16 cellular contexts compared by ENCODE assay signal in the genomic region with DNA sequence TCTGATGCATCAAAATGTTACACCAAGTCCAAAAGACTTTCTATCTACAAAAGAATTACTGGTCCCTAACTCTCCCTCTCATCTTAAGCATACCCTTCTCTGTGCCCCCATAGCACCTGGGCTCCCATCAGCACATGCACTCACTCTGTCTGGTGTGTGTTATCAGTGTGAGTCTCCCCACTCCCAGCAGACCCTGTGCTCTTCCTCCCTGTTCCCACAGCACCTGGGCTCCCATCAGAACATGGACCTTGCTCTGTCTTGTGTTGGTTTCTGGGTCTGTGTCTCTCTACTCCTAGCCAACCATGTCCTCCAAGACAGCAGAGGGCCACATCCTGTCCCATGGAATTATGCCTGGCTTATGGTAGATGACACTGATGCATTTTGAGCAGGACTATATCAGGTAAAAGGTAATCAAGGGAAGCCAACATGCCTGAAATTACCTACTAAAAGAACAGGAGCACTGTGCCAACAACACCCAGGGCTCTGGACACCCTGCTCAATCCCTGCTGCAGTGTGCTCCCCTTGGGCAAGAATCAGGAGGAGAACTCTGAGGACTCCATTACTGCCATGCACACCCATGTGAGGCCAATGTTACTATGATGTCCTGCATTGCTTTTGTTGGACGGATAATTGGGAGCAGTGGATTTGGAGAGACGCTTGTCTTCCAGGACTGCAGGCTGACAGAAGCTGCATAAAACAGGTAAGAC. TPM values are rescaled to one million over a fixed set of nuclear protein-coding genes. Genes with fewer than 3 reads are reported as not detected.
A peak's percentile ranks its signal among the peaks of the same experiment; 100 is the strongest.
DNase-seq lines count a peak whose midpoint lies in the region; TF ChIP-seq lines count a peak whose summit lies in the region.
"Had no signal": no experiment of that assay in that cellular context is flagged by ENCODE, and none has a peak within 500 bp of the region (broad histone marks: within the 10 kb centered on the region; RNA-seq: fewer than 3 reads in every experiment).

No MANE protein-coding gene starts in this region.

- no peak overlapping the region for H2BK5ac ChIP-seq in trophoblast cell (ENCODE audit: low read depth, low read length, poor library complexity)

- no peak overlapping the region for H3K14ac ChIP-seq in trophoblast cell (ENCODE audit: low read length)

- H3K9me3 Mint-ChIP-seq in activated CD4-positive, alpha-beta T cell treated with anti-CD3 and anti-CD28 coated beads, Interleukin-2, amount 10 ng/mL, durations not matched to agents 24 days and 14 days: no peaks in the 10 kb centered on the region
- no peaks in the 10 kb centered on the region for H3K9me3 Mint-ChIP-seq in activated CD4-positive, alpha-beta T cell treated with anti-CD3 and anti-CD28 coated beads, Interleukin-2, amount 10 ng/mL, durations not matched to agents 7 days and 5 days
- H3K9me3 Mint-ChIP-seq in immature natural killer cell: peaks cover 11 to 28% (median 20%) of the 10 kb centered on the region in 6 donors
- peaks cover 5% of the 10 kb centered on the region for H3K9me3 Mint-ChIP-seq in Calu3 (ENCODE audit: low read depth, unreplicated experiment)
- H3K9me3 Mint-ChIP-seq: CD4-positive, alpha-beta T cell had no signal

- H3K4ac ChIP-seq in trophoblast cell (ENCODE audit: low read depth, low read length): no peak overlapping the region

- H2AFZ ChIP-seq in OCI-LY7 (ENCODE audit: low read length): peak overlapping the region; percentile 92; the same call in 1 of the 2 replicates
- H2AFZ ChIP-seq in trophoblast cell (ENCODE audit: insufficient read depth, low read length, poor library complexity): no peak overlapping the region

- H3K4me3 ChIP-seq in OCI-LY7 (ENCODE audit: low read depth, low read length, poor library complexity, severe bottlenecking): no peak overlapping the region
- no peak overlapping the region for H3K4me3 ChIP-seq in trophoblast cell (ENCODE audit: low read depth, low read length)
- H3K4me3 ChIP-seq in ascending aorta: no peak overlapping the region

- H3K9me3 ChIP-seq in OCI-LY7 (ENCODE audit: low read length) (no peaks in the 10 kb centered on the region), trophoblast cell (ENCODE audit: insufficient read depth, low read depth, low read length) (peaks cover 51% of the 10 kb centered on the region), ascending aorta (no peaks in the 10 kb centered on the region)

- H2BK12ac ChIP-seq in trophoblast cell (ENCODE audit: low read length): no peak overlapping the region

- H3K9me2 ChIP-seq in OCI-LY7 (ENCODE audit: insufficient read depth, low read length): no peaks in the 10 kb centered on the region

- H3K27me3 Mint-ChIP-seq in activated CD4-positive, alpha-beta T cell treated with anti-CD3 and anti-CD28 coated beads, Interleukin-2, amount 10 ng/mL, durations not matched to agents 24 days and 14 days: peaks cover 11% of the 10 kb centered on the region
- peaks cover 22% of the 10 kb centered on the region for H3K27me3 Mint-ChIP-seq in activated CD4-positive, alpha-beta T cell treated with anti-CD3 and anti-CD28 coated beads, Interleukin-2, amount 10 ng/mL, durations not matched to agents 7 days and 5 days
- H3K27me3 Mint-ChIP-seq in immature natural killer cell (ENCODE audit: low read depth in 3 of 3): peaks cover 0 to 3% (median 3%) of the 10 kb centered on the region in 3 donors
- peaks cover 55% of the 10 kb centered on the region for H3K27me3 Mint-ChIP-seq in Calu3 (ENCODE audit: unreplicated experiment)

- peaks cover 6% of the 10 kb centered on the region for H3K4me1 Mint-ChIP-seq in activated CD4-positive, alpha-beta T cell treated with anti-CD3 and anti-CD28 coated beads, Interleukin-2, amount 10 ng/mL, durations not matched to agents 24 days and 14 days
- peaks cover 14% of the 10 kb centered on the region for H3K4me1 Mint-ChIP-seq in activated CD4-positive, alpha-beta T cell treated with anti-CD3 and anti-CD28 coated beads, Interleukin-2, amount 10 ng/mL, durations not matched to agents 7 days and 5 days
- H3K4me1 Mint-ChIP-seq in immature natural killer cell: peaks cover 60 to 68% of the 10 kb centered on the region in 2 donors
- no peaks in the 10 kb centered on the region for H3K4me1 Mint-ChIP-seq in Calu3 (ENCODE audit: low read depth, unreplicated experiment)

- no CpG with 5 or more reads among the region's 2 CpGs for WGBS in trophoblast cell (ENCODE audit: extremely low coverage, insufficient coverage, insufficient read length)

- H3K36me3 ChIP-seq in OCI-LY7 (ENCODE audit: insufficient read depth, low read length): no peaks in the 10 kb centered on the region
- no peaks in the 10 kb centered on the region for H3K36me3 ChIP-seq in trophoblast cell (ENCODE audit: control insufficient read depth in 1 of 2, insufficient read depth in 2 of 2, low read length in 2 of 2)
- H3K36me3 ChIP-seq in ascending aorta: no peaks in the 10 kb centered on the region

- POLR2A ChIA-PET in activated CD4-positive, alpha-beta T cell treated with anti-CD3 and anti-CD28 coated beads, Interleukin-2, amount 10 ng/mL, durations not matched to agents 7 days and 5 days (lab: Charles Lee): no interaction called here
- POLR2A ChIA-PET in OCI-LY7 (lab: Charles Lee): interaction anchor here (0.9 kb wide), 1 partner anchor 19 kb away, joined by 3 read pairs; no protein-coding TSS in a partner anchor

- no peak overlapping the region for H3K18ac ChIP-seq in trophoblast cell (ENCODE audit: low read length)

- H3K4me2 ChIP-seq in OCI-LY7 (ENCODE audit: low read length): no peak overlapping the region
- no peak overlapping the region for H3K4me2 ChIP-seq in trophoblast cell (ENCODE audit: low read length)

- H3K4me3 Mint-ChIP-seq in activated CD4-positive, alpha-beta T cell treated with anti-CD3 and anti-CD28 coated beads, Interleukin-2, amount 10 ng/mL, durations not matched to agents 24 days and 14 days: no peak overlapping the region
- H3K4me3 Mint-ChIP-seq in activated CD4-positive, alpha-beta T cell treated with anti-CD3 and anti-CD28 coated beads, Interleukin-2, amount 10 ng/mL, durations not matched to agents 7 days and 5 days: no peak overlapping the region
- peak overlapping the region; percentile 75 to 91 (median 90) for H3K4me3 Mint-ChIP-seq in immature natural killer cell
- H3K4me3 Mint-ChIP-seq in Calu3 (ENCODE audit: low read depth, unreplicated experiment): no peak overlapping the region
- H3K4me3 Mint-ChIP-seq: CD4-positive, alpha-beta T cell had no signal

- H3K9ac ChIP-seq in trophoblast cell (ENCODE audit: low read length): peak overlapping the region; percentile 48

- H4K12ac ChIP-seq in trophoblast cell (ENCODE audit: low read depth, low read length): no peak overlapping the region

- H3K23ac ChIP-seq in trophoblast cell (ENCODE audit: low read length): no peak overlapping the region

- H3K27ac ChIP-seq in OCI-LY7 (ENCODE audit: low read depth, low read length, poor library complexity, severe bottlenecking): no peak overlapping the region
- no peak overlapping the region for H3K27ac ChIP-seq in trophoblast cell (ENCODE audit: low read depth, low read length)
- H3K27ac ChIP-seq in ascending aorta: no peak overlapping the region
- H3K27ac ChIP-seq: 22Rv1, HL-60 had no signal

- no peaks in the 10 kb centered on the region for H3K27me3 ChIP-seq in trophoblast cell (ENCODE audit: insufficient read depth, low read length)
- no peaks in the 10 kb centered on the region for H3K27me3 ChIP-seq in ascending aorta

- no peak overlapping the region for H3K27ac Mint-ChIP-seq in activated CD4-positive, alpha-beta T cell treated with anti-CD3 and anti-CD28 coated beads, Interleukin-2, amount 10 ng/mL, durations not matched to agents 24 days and 14 days
- no peak overlapping the region for H3K27ac Mint-ChIP-seq in activated CD4-positive, alpha-beta T cell treated with anti-CD3 and anti-CD28 coated beads, Interleukin-2, amount 10 ng/mL, durations not matched to agents 7 days and 5 days
- peak overlapping the region; percentile 76 to 93 (median 88) for H3K27ac Mint-ChIP-seq in immature natural killer cell
- H3K27ac Mint-ChIP-seq in Calu3 (ENCODE audit: unreplicated experiment): no peak overlapping the region
- H3K27ac Mint-ChIP-seq: CD4-positive, alpha-beta T cell had no signal

- peak; percentile 45 for DNase-seq in activated CD4-positive, alpha-beta T cell treated with anti-CD3 and anti-CD28 coated beads, Interleukin-2, amount 10 ng/mL, durations not matched to agents 24 days and 14 days
- no peak for DNase-seq in activated CD4-positive, alpha-beta T cell treated with anti-CD3 and anti-CD28 coated beads, Interleukin-2, amount 10 ng/mL, durations not matched to agents 7 days and 5 days
- no peak for DNase-seq in OCI-LY7 (ENCODE audit: low spot score)
- DNase-seq in immature natural killer cell: no peak
- DNase-seq in trophoblast cell: no peak
- DNase-seq in NCI-H1092 (lab: John Stamatoyannopoulos, UW): no peak
- DNase-seq in Calu3: no peak
- DNase-seq in ascending aorta (ENCODE audit: low spot score in 2 of 2): no peak
- DNase-seq: C1 segment of cervical spinal cord; CD4-positive, alpha-beta T cell; DMS79 treated with DMSO at 0.1 percent for 48 hours; EL had no signal

- H4K8ac ChIP-seq in trophoblast cell (ENCODE audit: low read depth, low read length): no peak overlapping the region

- CTCF ChIA-PET in activated CD4-positive, alpha-beta T cell treated with anti-CD3 and anti-CD28 coated beads, Interleukin-2, amount 10 ng/mL, durations not matched to agents 7 days and 5 days (lab: Charles Lee): no interaction called here
- CTCF ChIA-PET in OCI-LY7 (lab: Charles Lee; ENCODE audit: unreplicated experiment) (no interaction called here), Calu3 (lab: Charles Lee) (no interaction called here)

- H3K36me3 Mint-ChIP-seq in activated CD4-positive, alpha-beta T cell treated with anti-CD3 and anti-CD28 coated beads, Interleukin-2, amount 10 ng/mL, durations not matched to agents 24 days and 14 days (ENCODE audit: low read depth): no peaks in the 10 kb centered on the region
- no peaks in the 10 kb centered on the region for H3K36me3 Mint-ChIP-seq in activated CD4-positive, alpha-beta T cell treated with anti-CD3 and anti-CD28 coated beads, Interleukin-2, amount 10 ng/mL, durations not matched to agents 7 days and 5 days (ENCODE audit: low read depth)
- H3K36me3 Mint-ChIP-seq in immature natural killer cell: peaks cover 7 to 21% (median 12%) of the 10 kb centered on the region in 3 donors
- H3K36me3 Mint-ChIP-seq in Calu3 (ENCODE audit: insufficient read depth, unreplicated experiment): no peaks in the 10 kb centered on the region

- no peaks in the 10 kb centered on the region for H3K79me1 ChIP-seq in trophoblast cell (ENCODE audit: low read length)

- H2AK5ac ChIP-seq in trophoblast cell (ENCODE audit: low read length): no peak overlapping the region

- no peak overlapping the region for H2BK120ac ChIP-seq in trophoblast cell (ENCODE audit: insufficient read depth, low read length, poor library complexity)

- H3K79me2 ChIP-seq in OCI-LY7 (ENCODE audit: insufficient read depth, low read depth, low read length) (no peaks in the 10 kb centered on the region), trophoblast cell (ENCODE audit: control insufficient read depth, insufficient read depth, low read length, poor library complexity) (no peaks in the 10 kb centered on the region)

- H3K4me1 ChIP-seq in OCI-LY7 (ENCODE audit: insufficient read depth, low read length, poor library complexity, severe bottlenecking) (peaks cover 39% of the 10 kb centered on the region), trophoblast cell (ENCODE audit: control insufficient read depth in 1 of 2, insufficient read depth in 2 of 2, low read length in 2 of 2) (no peaks in the 10 kb centered on the region), ascending aorta (no peaks in the 10 kb centered on the region)

- H4K91ac ChIP-seq in trophoblast cell (ENCODE audit: low read depth, low read length): no peak overlapping the region

- H4K20me1 ChIP-seq in OCI-LY7 (ENCODE audit: insufficient read depth, low read length): no peaks in the 10 kb centered on the region

- no TSS peak for BruUV-seq in OCI-LY7 (replicated peaks; lab: Mats Ljungman, UMichigan)
- BruUV-seq in Calu3 (replicated peaks; lab: Mats Ljungman, UMichigan): no TSS peak

- intact Hi-C loops in activated CD4-positive, alpha-beta T cell treated with anti-CD3 and anti-CD28 coated beads, Interleukin-2, amount 10 ng/mL, durations not matched to agents 24 days and 14 days (cut with micrococcal nuclease): no loop called here
- intact Hi-C loops in OCI-LY7 (cut with micrococcal nuclease; ENCODE audit: unreplicated experiment): loop anchor here (10.0 kb wide), 1 partner anchor 49 kb away; no protein-coding TSS in a partner anchor
- intact Hi-C loops in Calu3 (cut with micrococcal nuclease; ENCODE audit: unreplicated experiment): no loop called here
- intact Hi-C loops in ascending aorta (cut with DNase I): no loop called here

- no peak for TF ChIP-seq CTCF in OCI-LY7 (conservative IDR thresholded peaks at IDR 0.05; ENCODE audit: low read length)
- no peak for TF ChIP-seq CTCF in Calu3 (IDR thresholded peaks at IDR 0.05; ENCODE audit: unreplicated experiment)
- TF ChIP-seq CTCF in ascending aorta (IDR thresholded peaks at IDR 0.05): no peak

RNA-seq across cellular contexts. Expression of gene GAB4, which starts 34.3 kb away (rescaled TPM):
- not detected in 2 replicates for total RNA-seq in activated CD4-positive, alpha-beta T cell treated with anti-CD3 and anti-CD28 coated beads, Interleukin-2, amount 10 ng/mL, durations not matched to agents 24 days and 14 days
- total RNA-seq in activated CD4-positive, alpha-beta T cell treated with anti-CD3 and anti-CD28 coated beads, Interleukin-2, amount 10 ng/mL, durations not matched to agents 7 days and 5 days: not detected
- not detected in 2 replicates for total RNA-seq in OCI-LY7 (2014; rRNA removed; shearing (Covaris generic))
- total RNA-seq in OCI-LY7 (2022): not detected in 2 replicates
- under 1 TPM in 1 of 3 donors, not detected in 2; 0.08 TPM for polyA plus RNA-seq in immature natural killer cell
- polyA plus RNA-seq in trophoblast cell (2013): not detected in 2 replicates
- not detected in 2 replicates for total RNA-seq in Calu3 (2022)
- total RNA-seq in ascending aorta: not detected
- total RNA-seq: A673; CD4-positive, alpha-beta T cell; H4 had no signal

Comparison
In these comparisons a context has a peak if more than half of its experiments do, and no peak if none do; other contexts are left out.
1. H3K27ac Mint-ChIP-seq: peak in immature natural killer cell (6 of 6); none in activated CD4-positive, alpha-beta T cell treated with anti-CD3 and anti-CD28 coated beads, Interleukin-2, amount 10 ng/mL, durations not matched to agents 24 days and 14 days (single experiment), activated CD4-positive, alpha-beta T cell treated with anti-CD3 and anti-CD28 coated beads, Interleukin-2, amount 10 ng/mL, durations not matched to agents 7 days and 5 days (single experiment) and Calu3 (single experiment).
2. H3K4me3 Mint-ChIP-seq: peak in immature natural killer cell (5 of 5); none in activated CD4-positive, alpha-beta T cell treated with anti-CD3 and anti-CD28 coated beads, Interleukin-2, amount 10 ng/mL, durations not matched to agents 24 days and 14 days (single experiment), activated CD4-positive, alpha-beta T cell treated with anti-CD3 and anti-CD28 coated beads, Interleukin-2, amount 10 ng/mL, durations not matched to agents 7 days and 5 days (single experiment) and Calu3 (single experiment).